ENCODE assay signal across 15 cellular contexts in genomic region chr5:156399323-156399722, GRCh38.
DNase-seq lines count a peak whose midpoint lies in the region; ATAC-seq and TF ChIP-seq lines count a peak whose summit lies in the region.
"Had no signal": no experiment of that assay in that cellular context is flagged by ENCODE, and none has a peak within 500 bp of the region (broad histone marks: within the 10 kb centered on the region; RNA-seq: fewer than 3 reads in every experiment).

No MANE protein-coding gene starts in this region.

- intact Hi-C loops in heart right ventricle (cut with DNase I) (no loop called here), adrenal gland (cut with DNase I) (no loop called here), testis (cut with DNase I; ENCODE audit: low total_unique reads) (no loop called here)

- H3K27ac ChIP-seq in heart right ventricle (peak overlapping the region in 7 of 10 donors; percentile 4 to 54 (median 26)), right atrium auricular region (peak overlapping the region in 1 of 2 donors; percentile 41), adrenal gland (peak overlapping the region in 1 of 5 donors; percentile 39), muscle layer of duodenum (ENCODE audit: low read length) (peak overlapping the region; percentile 0), testis (no peak overlapping the region)
- H3K27ac ChIP-seq: BLaER1 treated with 17β-estradiol and CSF1 and Interleukin-3, amounts not matched to agents 10 nM and 100 nM; HL-60 had no signal

- peaks cover 9 to 80% (median 36%) of the 10 kb centered on the region in 9 donors for H3K4me1 ChIP-seq in heart right ventricle
- H3K4me1 ChIP-seq in right atrium auricular region = peaks cover 0 to 57% of the 10 kb centered on the region in 2 donors
- peaks cover 26 to 37% of the 10 kb centered on the region in 2 donors for H3K4me1 ChIP-seq in adrenal gland (replicated peaks in 1 of 2)
- H3K4me1 ChIP-seq in muscle layer of duodenum (ENCODE audit: control insufficient read depth in 1 of 2, insufficient read depth in 2 of 2, low read length in 2 of 2) = peaks cover 6 to 39% of the 10 kb centered on the region in 2 donors
- no peaks in the 10 kb centered on the region for H3K4me1 ChIP-seq in testis

- DNase-seq in heart right ventricle (no peak), right atrium auricular region (ENCODE audit: low spot score) (no peak), adrenal gland (peak in 4 of 7 donors; percentile 18 to 50 (median 32)), testis (peak; percentile 33), LoVo (ENCODE audit: low spot score) (no peak)
- DNase-seq: 8988T; Calu3; CD4-positive, CD25-positive, alpha-beta regulatory T cell; DMS 273 treated with DMSO at 0.1 percent for 48 hours; H7 had no signal

- no peaks in the 10 kb centered on the region for H3K36me3 ChIP-seq in heart right ventricle
- no peaks in the 10 kb centered on the region for H3K36me3 ChIP-seq in right atrium auricular region
- H3K36me3 ChIP-seq in adrenal gland (replicated peaks in 1 of 2) = no peaks in the 10 kb centered on the region
- no peaks in the 10 kb centered on the region for H3K36me3 ChIP-seq in muscle layer of duodenum (ENCODE audit: control insufficient read depth in 1 of 2, insufficient read depth in 2 of 2, low read length in 2 of 2)
- H3K36me3 ChIP-seq in testis (ENCODE audit: low read depth, missing control alignments) = no peaks in the 10 kb centered on the region
- H3K36me3 ChIP-seq: BLaER1 treated with 17β-estradiol and CSF1 and Interleukin-3, amounts not matched to agents 10 nM and 100 nM had no signal

- no peak overlapping the region for H3K4me3 ChIP-seq in heart right ventricle
- H3K4me3 ChIP-seq in right atrium auricular region = no peak overlapping the region
- no peak overlapping the region for H3K4me3 ChIP-seq in adrenal gland
- no peak overlapping the region for H3K4me3 ChIP-seq in muscle layer of duodenum (ENCODE audit: low read depth in 1 of 2, low read length in 2 of 2)
- H3K4me3 ChIP-seq in testis = no peak overlapping the region
- H3K4me3 ChIP-seq: BLaER1 treated with 17β-estradiol and CSF1 and Interleukin-3, amounts not matched to agents 10 nM and 100 nM; GM23338 had no signal

- H3K9me3 ChIP-seq in heart right ventricle = peaks cover 0 to 6% (median 0%) of the 10 kb centered on the region in 11 donors
- no peaks in the 10 kb centered on the region for H3K9me3 ChIP-seq in right atrium auricular region
- H3K9me3 ChIP-seq in adrenal gland (replicated peaks in 1 of 3) = no peaks in the 10 kb centered on the region
- H3K9me3 ChIP-seq in muscle layer of duodenum (ENCODE audit: control insufficient read depth in 1 of 2, low read length in 2 of 2) = no peaks in the 10 kb centered on the region
- no peaks in the 10 kb centered on the region for H3K9me3 ChIP-seq in testis
- H3K9me3 ChIP-seq: BLaER1 treated with 17β-estradiol and CSF1 and Interleukin-3, amounts not matched to agents 10 nM and 100 nM had no signal

- TF ChIP-seq POLR2A in adrenal gland (IDR thresholded peaks at IDR 0.05) = no peak
- TF ChIP-seq POLR2A in testis (IDR thresholded peaks at IDR 0.05) = no peak

- ATAC-seq in heart right ventricle = peak in 5 of 8 donors; percentile 38 to 85 (median 46)
- no peak for ATAC-seq in GM18873 (IDR thresholded peaks at IDR 0.05; ENCODE audit: low FRiP score, unreplicated experiment)
- ATAC-seq: GM23338 had no signal

- no peaks in the 10 kb centered on the region for H3K27me3 ChIP-seq in heart right ventricle
- H3K27me3 ChIP-seq in right atrium auricular region = no peaks in the 10 kb centered on the region
- no peaks in the 10 kb centered on the region for H3K27me3 ChIP-seq in adrenal gland
- no peaks in the 10 kb centered on the region for H3K27me3 ChIP-seq in muscle layer of duodenum (ENCODE audit: low read depth, low read length)
- H3K27me3 ChIP-seq in testis = no peaks in the 10 kb centered on the region
- H3K27me3 ChIP-seq: BLaER1 treated with 17β-estradiol and CSF1 and Interleukin-3, amounts not matched to agents 10 nM and 100 nM had no signal

- TF ChIP-seq CTCF in heart right ventricle (IDR thresholded peaks at IDR 0.05) = no peak
- TF ChIP-seq CTCF in right atrium auricular region (IDR thresholded peaks at IDR 0.05) = no peak
- TF ChIP-seq CTCF in adrenal gland (IDR thresholded peaks at IDR 0.05) = no peak
- TF ChIP-seq CTCF in testis (IDR thresholded peaks at IDR 0.05) = no peak

- WGBS in heart right ventricle, 2 donors = 36 to 51% methylated on average over 2 of the region's 2 CpGs
- WGBS in adrenal gland, 4 donors = 32 to 56% (median 46%) methylated on average over 2 of the region's 2 CpGs
- WGBS in testis, 2 donors = 41 to 56% methylated on average over 2 of the region's 2 CpGs

Comparison
In these comparisons a context has a peak if more than half of its experiments do, and no peak if none do; other contexts are left out.
1. DNase-seq: peak in adrenal gland (4 of 7) and testis (single experiment); none in heart right ventricle (0 of 2), right atrium auricular region (single experiment) and LoVo (single experiment).
2. H3K27ac ChIP-seq: peak in heart right ventricle (7 of 10) and muscle layer of duodenum (single experiment); none in testis (0 of 2).